ENCODE assay signal across 20 cellular contexts in the genomic region with DNA sequence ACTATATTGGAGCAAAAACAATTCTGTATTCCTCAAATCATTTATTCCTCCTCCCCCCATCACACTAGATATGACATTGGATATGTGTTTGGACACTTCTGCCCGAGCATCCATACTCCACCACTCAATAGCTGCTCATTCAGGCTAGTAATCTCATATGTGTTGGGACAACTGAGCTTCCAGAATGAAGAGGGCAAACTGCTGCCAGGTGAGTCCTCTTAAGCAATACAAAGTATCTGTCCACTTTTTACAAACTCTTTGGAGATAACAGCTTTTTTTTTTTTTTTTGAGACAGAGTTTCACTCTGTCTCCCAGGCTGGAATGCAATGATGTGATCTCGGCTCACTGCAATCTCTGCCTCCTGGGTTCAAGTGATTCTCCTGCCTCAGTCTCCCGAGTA. TPM values are rescaled to one million over a fixed set of nuclear protein-coding genes. Genes with fewer than 3 reads are reported as not detected.
DNase-seq lines count a peak whose midpoint lies in the region; ATAC-seq and TF ChIP-seq lines count a peak whose summit lies in the region.
"Had no signal": no experiment of that assay in that cellular context is flagged by ENCODE, and none has a peak within 500 bp of the region (broad histone marks: within the 10 kb centered on the region; RNA-seq: fewer than 3 reads in every experiment).

No MANE protein-coding gene starts in this region.

- no peak overlapping the region for H3K23ac ChIP-seq in IMR-90 (ENCODE audit: low read depth, low read length)

- no peaks in the 10 kb centered on the region for H3K27me3 ChIP-seq in IMR-90 (ENCODE audit: control insufficient read depth, insufficient read depth, low read length)
- H3K27me3 ChIP-seq: BLaER1 treated with 17β-estradiol and CSF1 and Interleukin-3, amounts not matched to agents 10 nM and 100 nM had no signal

- peak overlapping the region; percentile 2 for H3K27ac Mint-ChIP-seq in activated CD4-positive, alpha-beta T cell treated with anti-CD3 and anti-CD28 coated beads, Interleukin-2, amount 10 ng/mL, durations not matched to agents 24 days and 14 days
- peak overlapping the region; percentile 93 for H3K27ac Mint-ChIP-seq in activated T-helper 1 cell treated with anti-CD3 and anti-CD28 coated beads, Interleukin-12 subunit alpha, Interleukin-12 subunit beta, Interleukin-2, Interleukin-4 antibody, amounts not matched to agents 30 ng/mL and 10 ng/mL and 1 ng/mL, durations not matched to agents 14 hours and 24 hours and 36 hours
- H3K27ac Mint-ChIP-seq: B cell; CD8-positive, alpha-beta T cell had no signal

- no peak overlapping the region for H2AK5ac ChIP-seq in IMR-90 (ENCODE audit: low read depth, low read length)

- no peak overlapping the region for H3K27ac ChIP-seq in IMR-90 (ENCODE audit: insufficient read depth, low read length)
- H3K27ac ChIP-seq: C4-2B had no signal

- TF ChIP-seq RAD21 in IMR-90 (IDR thresholded peaks at IDR 0.05; ENCODE audit: low read length) = no peak

- no peak overlapping the region for H3K4me3 ChIP-seq in IMR-90 (ENCODE audit: insufficient read depth, low read depth, low read length)
- H3K4me3 ChIP-seq: BLaER1 treated with 17β-estradiol and CSF1 and Interleukin-3, amounts not matched to agents 10 nM and 100 nM had no signal

- H4K91ac ChIP-seq in IMR-90 (ENCODE audit: insufficient read depth, low read depth, low read length) = no peak overlapping the region

- in situ Hi-C loops in IMR-90 (cut with MboI; ENCODE audit: low sequenced_read_pairs) = no loop called here

- H3K79me1 ChIP-seq in IMR-90 (ENCODE audit: low read depth in 1 of 2, low read length in 2 of 2) = no peaks in the 10 kb centered on the region

- DNase-seq in activated CD4-positive, alpha-beta T cell treated with anti-CD3 and anti-CD28 coated beads, Interleukin-2, amount 10 ng/mL, durations not matched to agents 24 days and 14 days = no peak
- DNase-seq in activated CD4-positive, alpha-beta T cell treated with anti-CD3 and anti-CD28 coated beads, Interleukin-2, amount 50 U/mL, for 1 hour = no peak
- DNase-seq in IMR-90 = no peak
- no peak for DNase-seq in activated T-helper 1 cell treated with anti-CD3 and anti-CD28 coated beads, Interleukin-12 subunit alpha, Interleukin-12 subunit beta, Interleukin-2, Interleukin-4 antibody, amounts not matched to agents 30 ng/mL and 10 ng/mL and 1 ng/mL, durations not matched to agents 14 hours and 24 hours and 36 hours (ENCODE audit: low spot score)
- no peak for DNase-seq in Right ventricle myocardium superior
- DNase-seq in NAMALWA (ENCODE audit: low spot score) = no peak
- DNase-seq: 8988T; ACHN; AML-193; Caco-2; Calu3; CD4-positive, alpha-beta T cell; CD8-positive, alpha-beta T cell; DMS79 treated with DMSO at 0.1 percent for 48 hours; GF-D8 had no signal

- H4K20me1 ChIP-seq in IMR-90 (ENCODE audit: insufficient read depth, low read length) = no peaks in the 10 kb centered on the region
- H4K20me1 ChIP-seq: BLaER1 treated with 17β-estradiol and CSF1 and Interleukin-3, amounts not matched to agents 10 nM and 100 nM had no signal

- peak overlapping the region; percentile 62; the same call in 1 of the 3 replicates for H2BK15ac ChIP-seq in IMR-90 (ENCODE audit: low read depth, low read length)

- no CpG with 5 or more reads among the region's 3 CpGs for WGBS in IMR-90 (ENCODE audit: extremely low coverage in 2 of 2, insufficient read length in 1 of 2), 2 experiments

- no peak overlapping the region for H3K18ac ChIP-seq in IMR-90 (ENCODE audit: low read depth, low read length)

- no peak overlapping the region for H4K8ac ChIP-seq in IMR-90 (ENCODE audit: low read depth in 2 of 2, low read length in 2 of 2)

- H2BK20ac ChIP-seq in IMR-90 (ENCODE audit: low read depth, low read length) = no peak overlapping the region

- CTCF ChIA-PET in IMR-90 (lab: Yijun Ruan, JAX) = interaction anchor here (0.6 kb wide), 1 partner anchor 170 kb away, joined by 5 read pairs; no protein-coding TSS in a partner anchor

- POLR2A ChIA-PET in IMR-90 (lab: Charles Lee; ENCODE audit: unreplicated experiment) = interaction anchor here (0.6 kb wide), 1 partner anchor 162 kb away, joined by 3 read pairs; no protein-coding TSS in a partner anchor

- no peaks in the 10 kb centered on the region for H3K9me3 ChIP-seq in IMR-90 (ENCODE audit: control insufficient read depth, insufficient read depth, low read length)
- H3K9me3 ChIP-seq: Caco-2 had no signal

- no peaks in the 10 kb centered on the region for H3K9me1 ChIP-seq in IMR-90 (ENCODE audit: insufficient read depth, low read length)

- no peak overlapping the region for H4K5ac ChIP-seq in IMR-90 (ENCODE audit: low read depth, low read length)

- no TSS peak for BruUV-seq in IMR-90 (replicated peaks; lab: Mats Ljungman, UMichigan)

- no peak overlapping the region for H3K56ac ChIP-seq in IMR-90 (ENCODE audit: extremely low read depth, insufficient read depth, low read length)

- no peak overlapping the region for H3K14ac ChIP-seq in IMR-90 (replicated peaks; ENCODE audit: low read depth, low read length)

- H3K4me1 Mint-ChIP-seq in activated CD4-positive, alpha-beta T cell treated with anti-CD3 and anti-CD28 coated beads, Interleukin-2, amount 10 ng/mL, durations not matched to agents 24 days and 14 days = peaks cover 53% of the 10 kb centered on the region
- peaks cover 70% of the 10 kb centered on the region for H3K4me1 Mint-ChIP-seq in activated T-helper 1 cell treated with anti-CD3 and anti-CD28 coated beads, Interleukin-12 subunit alpha, Interleukin-12 subunit beta, Interleukin-2, Interleukin-4 antibody, amounts not matched to agents 30 ng/mL and 10 ng/mL and 1 ng/mL, durations not matched to agents 14 hours and 24 hours and 36 hours (ENCODE audit: low read depth)

- no peak overlapping the region for H2BK120ac ChIP-seq in IMR-90 (ENCODE audit: low read depth, low read length)

- no peak overlapping the region for H3K4ac ChIP-seq in IMR-90 (ENCODE audit: low read depth, low read length)

- TF ChIP-seq CTCF in IMR-90 (conservative IDR thresholded peaks at IDR 0.05; ENCODE audit: low read depth, low read length) = no peak

- no peak overlapping the region for H3K9ac ChIP-seq in IMR-90 (ENCODE audit: low read depth, low read length)
- H3K9ac ChIP-seq: BLaER1 treated with 17β-estradiol and CSF1 and Interleukin-3, amounts not matched to agents 10 nM and 100 nM had no signal

- H2AK9ac ChIP-seq in IMR-90 (replicated peaks; ENCODE audit: low read depth, low read length, poor library complexity) = no peak overlapping the region

- dilution Hi-C loops in IMR-90 (cut with HindIII; ENCODE audit: low sequenced_read_pairs, unreplicated experiment) = no loop called here

- intact Hi-C loops in activated CD4-positive, alpha-beta T cell treated with anti-CD3 and anti-CD28 coated beads, Interleukin-2, amount 10 ng/mL, durations not matched to agents 24 days and 14 days (cut with micrococcal nuclease) = no loop called here
- intact Hi-C loops in IMR-90 (cut with micrococcal nuclease) = no loop called here
- intact Hi-C loops in activated T-helper 1 cell treated with anti-CD3 and anti-CD28 coated beads, Interleukin-12 subunit alpha, Interleukin-12 subunit beta, Interleukin-2, Interleukin-4 antibody, amounts not matched to agents 30 ng/mL and 10 ng/mL and 1 ng/mL, durations not matched to agents 14 hours and 24 hours and 36 hours (cut with micrococcal nuclease) = no loop called here
- intact Hi-C loops in Right ventricle myocardium superior (cut with DNase I) = no loop called here

- no peak overlapping the region for H2AFZ ChIP-seq in IMR-90 (replicated peaks; ENCODE audit: low read length, poor library complexity)

- peaks cover 1% of the 10 kb centered on the region for H3K36me3 Mint-ChIP-seq in activated CD4-positive, alpha-beta T cell treated with anti-CD3 and anti-CD28 coated beads, Interleukin-2, amount 10 ng/mL, durations not matched to agents 24 days and 14 days (ENCODE audit: low read depth)
- H3K36me3 Mint-ChIP-seq in activated T-helper 1 cell treated with anti-CD3 and anti-CD28 coated beads, Interleukin-12 subunit alpha, Interleukin-12 subunit beta, Interleukin-2, Interleukin-4 antibody, amounts not matched to agents 30 ng/mL and 10 ng/mL and 1 ng/mL, durations not matched to agents 14 hours and 24 hours and 36 hours (ENCODE audit: low read depth) = peaks cover 5% of the 10 kb centered on the region
- H3K36me3 Mint-ChIP-seq: CD8-positive, alpha-beta T cell had no signal

- H3K4me2 ChIP-seq in IMR-90 (ENCODE audit: low read depth, low read length) = no peak overlapping the region

- H2BK5ac ChIP-seq in IMR-90 (ENCODE audit: low read depth, low read length, poor library complexity, severe bottlenecking) = no peak overlapping the region

- ATAC-seq in IMR-90 (ENCODE audit: low read depth) (no peak), Right ventricle myocardium superior (ENCODE audit: poor library complexity) (no peak)
- ATAC-seq: CD8-positive, alpha-beta T cell had no signal

- H3K27me3 Mint-ChIP-seq in activated CD4-positive, alpha-beta T cell treated with anti-CD3 and anti-CD28 coated beads, Interleukin-2, amount 10 ng/mL, durations not matched to agents 24 days and 14 days = no peaks in the 10 kb centered on the region
- no peaks in the 10 kb centered on the region for H3K27me3 Mint-ChIP-seq in activated T-helper 1 cell treated with anti-CD3 and anti-CD28 coated beads, Interleukin-12 subunit alpha, Interleukin-12 subunit beta, Interleukin-2, Interleukin-4 antibody, amounts not matched to agents 30 ng/mL and 10 ng/mL and 1 ng/mL, durations not matched to agents 14 hours and 24 hours and 36 hours (ENCODE audit: insufficient read depth)
- H3K27me3 Mint-ChIP-seq: B cell; CD4-positive, alpha-beta T cell had no signal

- no peaks in the 10 kb centered on the region for H3K9me3 Mint-ChIP-seq in activated CD4-positive, alpha-beta T cell treated with anti-CD3 and anti-CD28 coated beads, Interleukin-2, amount 10 ng/mL, durations not matched to agents 24 days and 14 days
- H3K9me3 Mint-ChIP-seq in activated T-helper 1 cell treated with anti-CD3 and anti-CD28 coated beads, Interleukin-12 subunit alpha, Interleukin-12 subunit beta, Interleukin-2, Interleukin-4 antibody, amounts not matched to agents 30 ng/mL and 10 ng/mL and 1 ng/mL, durations not matched to agents 14 hours and 24 hours and 36 hours = no peaks in the 10 kb centered on the region
- H3K9me3 Mint-ChIP-seq: CD4-positive, alpha-beta T cell; CD8-positive, alpha-beta T cell had no signal

- no peak for TF ChIP-seq POLR2A in IMR-90 (IDR thresholded peaks at IDR 0.05; ENCODE audit: low read depth, low read length)

- H3K4me1 ChIP-seq in IMR-90 (ENCODE audit: control insufficient read depth, insufficient read depth, low read length) = peaks cover 6% of the 10 kb centered on the region

- H3K4me3 Mint-ChIP-seq in activated CD4-positive, alpha-beta T cell treated with anti-CD3 and anti-CD28 coated beads, Interleukin-2, amount 10 ng/mL, durations not matched to agents 24 days and 14 days = no peak overlapping the region
- H3K4me3 Mint-ChIP-seq in activated T-helper 1 cell treated with anti-CD3 and anti-CD28 coated beads, Interleukin-12 subunit alpha, Interleukin-12 subunit beta, Interleukin-2, Interleukin-4 antibody, amounts not matched to agents 30 ng/mL and 10 ng/mL and 1 ng/mL, durations not matched to agents 14 hours and 24 hours and 36 hours = no peak overlapping the region
- H3K4me3 Mint-ChIP-seq: B cell; CD4-positive, alpha-beta T cell; CD8-positive, alpha-beta T cell had no signal

- H3K36me3 ChIP-seq in IMR-90 (ENCODE audit: control insufficient read depth, insufficient read depth, low read length) = no peaks in the 10 kb centered on the region
- H3K36me3 ChIP-seq: BLaER1 treated with 17β-estradiol and CSF1 and Interleukin-3, amounts not matched to agents 10 nM and 100 nM had no signal

RNA-seq across cellular contexts. Expression of a gene that starts 5.4 kb away (rescaled TPM):
- total RNA-seq in activated CD4-positive, alpha-beta T cell treated with anti-CD3 and anti-CD28 coated beads, Interleukin-2, amount 10 ng/mL, durations not matched to agents 24 days and 14 days = 71.5 and 77.5 TPM in 2 replicates
- total RNA-seq in IMR-90 (2012; rRNA removed) = 1.1 and 1.3 TPM in 2 replicates
- polyA plus RNA-seq in IMR-90 (2012; rRNA removed) = 0.63 and 0.79 TPM in 2 replicates
- polyA plus RNA-seq in IMR-90 (2012; cell fraction: cytosol; rRNA removed) = 0.62 and 0.92 TPM in 2 replicates
- 0.30 and 0.40 TPM in 2 replicates for polyA plus RNA-seq in IMR-90 (2012; cell fraction: nucleus; rRNA removed; ENCODE audit: low replicate concordance)
- total RNA-seq in activated T-helper 1 cell treated with anti-CD3 and anti-CD28 coated beads, Interleukin-12 subunit alpha, Interleukin-12 subunit beta, Interleukin-2, Interleukin-4 antibody, amounts not matched to agents 30 ng/mL and 10 ng/mL and 1 ng/mL, durations not matched to agents 14 hours and 24 hours and 36 hours = 119 and 123 TPM in 2 replicates
- 13.7 TPM for total RNA-seq in Right ventricle myocardium superior
- total RNA-seq: A673, Caco-2 had no signal
- polyA plus RNA-seq: BJ had no signal
